In genomic region chr19:344625-345319, GRCh38 we compare ENCODE assay signal across 8 cellular contexts. TPM values are rescaled to one million over a fixed set of nuclear protein-coding genes. Genes with fewer than 3 reads are reported as not detected.
DNase-seq lines count a peak whose midpoint lies in the region; ATAC-seq lines count a peak whose summit lies in the region.

Gene MIER2, minus strand, starts transcription at chr19:344796. Its CDS starts 14 bp downstream, at chr19:344782.

- in situ Hi-C loops in ACHN (cut with HindIII; ENCODE audit: low pct_ligation_motif_present, low pct_unique_long_range_greater_than_20kb, low sequenced_read_pairs), result no loop called here
- in situ Hi-C loops in endometrial microvascular endothelial cells (cut with HindIII; ENCODE audit: inconsistent ontology term, low pct_unique_long_range_greater_than_20kb, low sequenced_read_pairs), result no loop called here

- ATAC-seq in GM18867 (IDR thresholded peaks at IDR 0.05; ENCODE audit: unreplicated experiment) (peak; percentile 82), HG03196 (IDR thresholded peaks at IDR 0.05; ENCODE audit: unreplicated experiment) (peak; percentile 72)

- DNase-seq in ACHN (peak; percentile 53), NOMO-1 (lab: John Stamatoyannopoulos, UW; ENCODE audit: unreplicated experiment in 2 of 2) (peak; percentile 6 to 36), mesenteric fat pad (ENCODE audit: low spot score) (peak; percentile 96)
- DNase-seq in activated CD8-positive, alpha-beta memory T cell treated with anti-CD3 and anti-CD28 coated beads, Interleukin-2, amount 50 U/mL, for 1 hour (ENCODE audit: extremely low read depth), result peak; percentile 53
- peak; percentile 87 for DNase-seq in stimulated activated CD8-positive, alpha-beta memory T cell treated with anti-CD3 and anti-CD28 coated beads, Interleukin-12 subunit alpha, Interleukin-12 subunit beta, amount 100 ng/mL, for 4 hours (ENCODE audit: low read depth)

RNA-seq across cellular contexts. Expression of gene MIER2, which starts in this region (rescaled TPM):
- total RNA-seq in endometrial microvascular endothelial cells (ENCODE audit: inconsistent ontology term) (37.4 TPM), mesenteric fat pad (53.5 TPM)

Comparison
In these comparisons a context has a peak if more than half of its experiments do, and no peak if none do; other contexts are left out.
1. Peak in every context shown above with its lines: DNase-seq and ATAC-seq.
2. DNase-seq: peak in every context shown above with its lines; median percentile 96 in mesenteric fat pad; 87 in stimulated activated CD8-positive, alpha-beta memory T cell treated with anti-CD3 and anti-CD28 coated beads, Interleukin-12 subunit alpha, Interleukin-12 subunit beta, amount 100 ng/mL, for 4 hours; 53 in ACHN; 53 in activated CD8-positive, alpha-beta memory T cell treated with anti-CD3 and anti-CD28 coated beads, Interleukin-2, amount 50 U/mL, for 1 hour; 21 in NOMO-1.